ENCODE assay signal across 12 cellular contexts in genomic region chr1:16617101-16617727, GRCh38. TPM values are rescaled to one million over a fixed set of nuclear protein-coding genes. Genes with fewer than 3 reads are reported as not detected.
DNase-seq lines count a peak whose midpoint lies in the region; ATAC-seq and TF ChIP-seq lines count a peak whose summit lies in the region.
"Had no signal": no experiment of that assay in that cellular context is flagged by ENCODE, and none has a peak within 500 bp of the region (broad histone marks: within the 10 kb centered on the region; RNA-seq: fewer than 3 reads in every experiment).

No MANE protein-coding gene starts in this region.

- no peak overlapping the region for H2BK120ac ChIP-seq in neuronal stem cell (ENCODE audit: low read depth, low read length)

- peak overlapping the region; percentile 17 for H2AK5ac ChIP-seq in neuronal stem cell (ENCODE audit: low read depth, low read length)

- H3K36me3 ChIP-seq in BLaER1 = peaks cover 38% of the 10 kb centered on the region
- peaks cover 6 to 27% of the 10 kb centered on the region in 2 donors for H3K36me3 ChIP-seq in neuronal stem cell (replicated peaks in 1 of 2; ENCODE audit: control insufficient read depth in 2 of 2, insufficient read depth in 2 of 2, low read length in 2 of 2)

- no peak overlapping the region for H2AFZ ChIP-seq in neuronal stem cell (ENCODE audit: low read length)

- peak overlapping the region; percentile 86 for H3K18ac ChIP-seq in neuronal stem cell (ENCODE audit: low read length)

- H2BK12ac ChIP-seq in neuronal stem cell (ENCODE audit: low read length) = no peak overlapping the region

- H4K91ac ChIP-seq in neuronal stem cell (ENCODE audit: low read depth, low read length, poor library complexity) = no peak overlapping the region

- ATAC-seq in GM19328 (IDR thresholded peaks at IDR 0.05; ENCODE audit: unreplicated experiment) (no peak), GM18511 (IDR thresholded peaks at IDR 0.05; ENCODE audit: unreplicated experiment) (no peak)

- H3K23ac ChIP-seq in neuronal stem cell (ENCODE audit: low read depth, low read length, poor library complexity) = peak overlapping the region; percentile 18

- H3K9ac ChIP-seq in BLaER1 (peak overlapping the region; percentile 1; the same call in 1 of the 2 replicates), neuronal stem cell (ENCODE audit: low read depth, low read length, poor library complexity) (no peak overlapping the region)

- no peak for TF ChIP-seq CTCF in GM10266 (IDR thresholded peaks at IDR 0.05; ENCODE audit: control insufficient read depth, insufficient read depth, low read depth, missing control alignments)

- H3K27ac ChIP-seq in BLaER1 (no peak overlapping the region), neuronal stem cell (replicated peaks; ENCODE audit: low read length) (peak overlapping the region; percentile 71)
- H3K27ac ChIP-seq: esophagus muscularis mucosa, RWPE1, testis had no signal

- H3K9me3 ChIP-seq in BLaER1 = no peaks in the 10 kb centered on the region
- no peaks in the 10 kb centered on the region for H3K9me3 ChIP-seq in neuronal stem cell (replicated peaks in 1 of 2; ENCODE audit: control insufficient read depth in 2 of 2, insufficient read depth in 1 of 2, low read depth in 1 of 2, low read length in 2 of 2)
- H3K9me3 ChIP-seq: esophagus muscularis mucosa, testis had no signal

- H3K79me1 ChIP-seq in neuronal stem cell (ENCODE audit: low read depth, low read length) = peaks cover 6% of the 10 kb centered on the region

- no peak overlapping the region for H3K4me3 ChIP-seq in BLaER1
- H3K4me3 ChIP-seq in neuronal stem cell (ENCODE audit: low read length in 2 of 2) = no peak overlapping the region
- H3K4me3 ChIP-seq: esophagus muscularis mucosa, testis had no signal

- H3K14ac ChIP-seq in neuronal stem cell (ENCODE audit: low read length) = no peak overlapping the region

- peak overlapping the region; percentile 25 for H2BK15ac ChIP-seq in neuronal stem cell (ENCODE audit: low read length)

- no peak overlapping the region for H3K4me2 ChIP-seq in BLaER1
- no peak overlapping the region for H3K4me2 ChIP-seq in neuronal stem cell (ENCODE audit: insufficient read depth, low read length, poor library complexity, severe bottlenecking)

- DNase-seq in GM10266 (ENCODE audit: extremely low spot score) (peak; percentile 48), ecto neural progenitor cell (ENCODE audit: low spot score) (peak; percentile 80), neuronal stem cell (ENCODE audit: low spot score) (no peak), NCI-H1092 (lab: John Stamatoyannopoulos, UW) (no peak)
- DNase-seq: GOT3, NCI-H524, testis had no signal

- H3K27me3 ChIP-seq in BLaER1 (peaks cover 13% of the 10 kb centered on the region; the same call in 1 of the 2 replicates), neuronal stem cell (ENCODE audit: control insufficient read depth in 3 of 3, insufficient read depth in 3 of 3, low read depth in 1 of 3, low read length in 3 of 3) (peaks cover 0 to 5% (median 0%) of the 10 kb centered on the region in 3 experiments)
- H3K27me3 ChIP-seq: esophagus muscularis mucosa, testis had no signal

- H3K4me1 ChIP-seq in BLaER1 = peaks cover 17% of the 10 kb centered on the region
- peaks cover 23% of the 10 kb centered on the region in 2 donors for H3K4me1 ChIP-seq in neuronal stem cell (ENCODE audit: control insufficient read depth in 2 of 2, insufficient read depth in 1 of 2, low read depth in 1 of 2, low read length in 2 of 2)

- no peak overlapping the region for H4K8ac ChIP-seq in neuronal stem cell (ENCODE audit: low read depth, low read length)

- no peak overlapping the region for H3K4ac ChIP-seq in neuronal stem cell (ENCODE audit: low read length)

- WGBS in neuronal stem cell (ENCODE audit: extremely low coverage in 2 of 2, insufficient read length in 2 of 2, insufficient replicate concordance in 1 of 2), 2 donors = 100% methylated on average over 5 of the region's 21 CpGs; no CpG with 5 or more reads in 1 of the 2 donors

- peaks cover 12% of the 10 kb centered on the region for H4K20me1 ChIP-seq in BLaER1

- peak overlapping the region; percentile 14 for H2BK5ac ChIP-seq in neuronal stem cell (ENCODE audit: low read length)

RNA-seq across cellular contexts. Expression of gene NBPF1, which starts 3.9 kb away (rescaled TPM):
- 19.8 TPM for polyA plus RNA-seq in neuronal stem cell (2013, experiment 1 of 2)
- 20.3 TPM for polyA plus RNA-seq in neuronal stem cell (2013, experiment 2 of 2)

RNA-seq across cellular contexts. Expression of gene RNU1-3, which starts 49.5 kb away (rescaled TPM):
- 14.3 TPM for polyA plus RNA-seq in neuronal stem cell (2013, experiment 1 of 2)
- 15.9 TPM for polyA plus RNA-seq in neuronal stem cell (2013, experiment 2 of 2)

Comparison
In these comparisons a context has a peak if more than half of its experiments do, and no peak if none do; other contexts are left out.
1. DNase-seq: peak in GM10266 (single experiment) and ecto neural progenitor cell (single experiment); none in neuronal stem cell (single experiment) and NCI-H1092 (single experiment).